7 cellular contexts compared by ENCODE assay signal in the genomic region with DNA sequence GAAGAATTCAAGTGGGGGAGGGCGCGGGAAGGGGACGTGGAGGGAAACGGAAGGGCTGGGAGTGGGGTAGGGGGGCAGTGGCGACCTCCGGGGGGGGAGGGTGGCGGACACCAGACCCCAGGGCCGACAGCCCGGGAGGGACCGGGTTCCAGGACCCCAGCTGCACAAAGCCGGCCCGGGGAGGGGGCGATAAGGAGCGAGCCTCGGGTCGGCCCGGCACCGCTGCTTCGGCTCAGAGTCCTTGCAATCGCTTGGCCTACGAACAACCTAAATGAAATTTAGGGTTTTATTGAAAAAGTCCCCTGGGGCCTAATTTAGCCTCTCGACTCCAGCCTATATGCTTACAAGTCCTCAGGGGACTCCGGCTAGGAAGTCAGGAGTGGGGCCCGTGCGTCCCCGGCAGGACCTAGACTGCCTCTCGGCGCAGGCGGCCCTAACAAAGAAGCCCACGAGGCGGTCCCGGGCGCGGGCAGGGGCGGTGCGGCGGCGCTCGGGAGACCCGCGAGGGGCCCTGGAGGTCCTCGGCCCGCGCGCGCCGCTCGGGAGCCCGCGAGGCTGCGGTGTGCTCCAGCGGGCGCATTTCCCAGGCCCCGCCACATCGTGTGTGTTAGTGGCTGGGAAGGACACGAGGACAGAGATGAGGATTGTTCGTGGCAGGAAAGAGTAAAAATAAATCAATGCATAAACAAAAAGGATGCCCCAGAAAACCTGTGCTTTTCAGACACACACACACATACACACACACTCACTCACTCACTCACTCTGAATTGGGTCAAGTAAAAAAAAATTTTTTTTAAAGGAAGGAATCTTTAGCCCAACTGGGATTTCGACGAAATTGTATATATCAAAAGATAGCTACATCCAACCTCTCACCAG.
DNase-seq lines count a peak whose midpoint lies in the region; ATAC-seq and TF ChIP-seq lines count a peak whose summit lies in the region.

No MANE protein-coding gene starts in this region.

- no peaks in the 10 kb centered on the region for H3K79me2 ChIP-seq in osteoblast (ENCODE audit: insufficient read depth, low read length)

- no peaks in the 10 kb centered on the region for H4K20me1 ChIP-seq in osteoblast (ENCODE audit: insufficient read depth, low read length)

- ATAC-seq in Right ventricle myocardium superior (ENCODE audit: poor library complexity) (peak; percentile 4), GM19452 (IDR thresholded peaks at IDR 0.05; ENCODE audit: unreplicated experiment) (no peak), GM18873 (IDR thresholded peaks at IDR 0.05; ENCODE audit: low FRiP score, unreplicated experiment) (no peak)

- intact Hi-C loops in Right ventricle myocardium superior (cut with DNase I) = loop anchor here (1.0 to 10.0 kb wide), 4 partner anchors 29 to 517 kb away; partner anchors contain the start of gene MAML3

- no peaks in the 10 kb centered on the region for H3K36me3 Mint-ChIP-seq in activated T-cell treated with anti-CD3 and anti-CD28 coated beads, Interleukin-2, amount 50 U/mL, for 24 hours (ENCODE audit: low read depth)

- H3K4me1 Mint-ChIP-seq in activated T-cell treated with anti-CD3 and anti-CD28 coated beads, Interleukin-2, amount 50 U/mL, for 24 hours (ENCODE audit: low read depth) = peaks cover 18% of the 10 kb centered on the region

- H3K4me3 Mint-ChIP-seq in activated T-cell treated with anti-CD3 and anti-CD28 coated beads, Interleukin-2, amount 50 U/mL, for 24 hours = peak overlapping the region; percentile 65

- no peaks in the 10 kb centered on the region for H3K9me3 Mint-ChIP-seq in activated T-cell treated with anti-CD3 and anti-CD28 coated beads, Interleukin-2, amount 50 U/mL, for 24 hours

- no peak overlapping the region for H3K27ac ChIP-seq in HL-60 (replicated peaks)
- H3K27ac ChIP-seq in osteoblast (ENCODE audit: low read depth, low read length) = no peak overlapping the region

- H3K4me1 ChIP-seq in osteoblast (ENCODE audit: insufficient read depth, low read length) = peaks cover 16% of the 10 kb centered on the region

- H2AFZ ChIP-seq in osteoblast (ENCODE audit: low read length) = peak overlapping the region; percentile 88

- H3K9me3 ChIP-seq in osteoblast (ENCODE audit: low read depth, low read length) = no peaks in the 10 kb centered on the region

- DNase-seq in HL-60 (ENCODE audit: low read depth in 1 of 2, low spot score in 1 of 2) = no peak
- peak; percentile 42 for DNase-seq in activated T-cell treated with anti-CD3 and anti-CD28 coated beads, Interleukin-2, amount 50 U/mL, for 24 hours
- DNase-seq in Right ventricle myocardium superior = peak; percentile 51
- peak; percentile 83 for DNase-seq in osteoblast (ENCODE audit: insufficient read length, low spot score, missing footprints)
- no peak for DNase-seq in SIG-M5 treated with dmso at 0.1 percent for 504 hours (lab: John Stamatoyannopoulos, UW; ENCODE audit: unreplicated experiment)

- H3K27me3 Mint-ChIP-seq in activated T-cell treated with anti-CD3 and anti-CD28 coated beads, Interleukin-2, amount 50 U/mL, for 24 hours = peaks cover 50% of the 10 kb centered on the region

- peak overlapping the region; percentile 90 for H3K4me2 ChIP-seq in osteoblast (ENCODE audit: insufficient read depth, low read length)

- no peaks in the 10 kb centered on the region for H3K27me3 ChIP-seq in HL-60 (ENCODE audit: insufficient read depth, poor library complexity, severe bottlenecking)
- peaks cover 42% of the 10 kb centered on the region for H3K27me3 ChIP-seq in osteoblast (ENCODE audit: insufficient read depth, low read length)

- H3K36me3 ChIP-seq in osteoblast (ENCODE audit: insufficient read depth, low read length) = no peaks in the 10 kb centered on the region

- peak overlapping the region; percentile 44 for H3K4me3 ChIP-seq in HL-60 (replicated peaks; ENCODE audit: insufficient read depth, low read length)
- peak overlapping the region; percentile 72 for H3K4me3 ChIP-seq in osteoblast (ENCODE audit: insufficient read depth, low read length)

- TF ChIP-seq CTCF in HL-60 (IDR thresholded peaks at IDR 0.05; ENCODE audit: insufficient read depth, low read length) (no peak), osteoblast (IDR thresholded peaks at IDR 0.05; ENCODE audit: extremely low read depth, low read depth, low read length) (no peak)

- H3K27ac Mint-ChIP-seq in activated T-cell treated with anti-CD3 and anti-CD28 coated beads, Interleukin-2, amount 50 U/mL, for 24 hours = no peak overlapping the region

Comparison
In these comparisons a context has a peak if more than half of its experiments do, and no peak if none do; other contexts are left out.
1. DNase-seq: peak in activated T-cell treated with anti-CD3 and anti-CD28 coated beads, Interleukin-2, amount 50 U/mL, for 24 hours (single experiment), Right ventricle myocardium superior (single experiment) and osteoblast (single experiment); none in HL-60 (0 of 2) and SIG-M5 treated with dmso at 0.1 percent for 504 hours (single experiment).